Comparison of ENCODE assay signal across 14 cellular contexts in the genomic region with DNA sequence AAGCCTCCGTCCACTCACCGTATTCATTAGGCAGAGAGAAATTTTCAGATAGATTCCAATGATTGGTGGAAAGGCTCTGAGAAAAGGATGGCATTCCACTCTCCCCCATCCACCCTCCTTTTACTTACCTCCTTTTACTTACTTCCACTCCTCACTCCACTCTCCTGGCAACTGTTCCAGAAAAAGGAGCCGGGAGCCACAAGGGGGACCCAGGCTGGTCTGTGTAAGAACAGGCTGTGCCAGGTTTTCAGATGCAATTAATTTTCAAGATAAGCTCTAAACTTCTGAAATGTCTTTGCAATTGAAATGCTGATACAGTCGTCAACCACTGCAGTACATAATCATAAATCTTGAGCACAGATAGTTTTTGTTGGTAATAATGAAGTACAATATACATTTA.
A peak's percentile ranks its signal among the peaks of the same experiment; 100 is the strongest.
DNase-seq lines count a peak whose midpoint lies in the region; FAIRE-seq and TF ChIP-seq lines count a peak whose summit lies in the region.
"Had no signal": no experiment of that assay in that cellular context is flagged by ENCODE, and none has a peak within 500 bp of the region (broad histone marks: within the 10 kb centered on the region; RNA-seq: fewer than 3 reads in every experiment).

No MANE protein-coding gene starts in this region.

- H3K4me3 Mint-ChIP-seq in chondrocyte (ENCODE audit: unreplicated experiment) (no peak overlapping the region), neural progenitor cell (no peak overlapping the region)
- H3K4me3 Mint-ChIP-seq: activated naive CD8-positive, alpha-beta T cell treated with anti-CD3 and anti-CD28 coated beads for 36 hours had no signal

- H3K36me3 Mint-ChIP-seq in chondrocyte (ENCODE audit: low read depth) (peaks cover under 1% of the 10 kb centered on the region), neural progenitor cell (no peaks in the 10 kb centered on the region)
- H3K36me3 Mint-ChIP-seq: activated naive CD8-positive, alpha-beta T cell treated with anti-CD3 and anti-CD28 coated beads for 36 hours had no signal

- no peaks in the 10 kb centered on the region for H3K9me3 ChIP-seq in neural progenitor cell (ENCODE audit: low read depth)

- H3K4me2 ChIP-seq in neural progenitor cell, result no peak overlapping the region

- peak; percentile 23 for TF ChIP-seq CTCF in chondrocyte (IDR thresholded peaks at IDR 0.05)
- peak; percentile 41 for TF ChIP-seq CTCF in neural progenitor cell (IDR thresholded peaks at IDR 0.05)
- no peak for TF ChIP-seq CTCF in D721Med (IDR thresholded peaks at IDR 0.05; ENCODE audit: insufficient read depth, missing control alignments)

- H3K36me3 ChIP-seq in neural progenitor cell, result no peaks in the 10 kb centered on the region
- H3K36me3 ChIP-seq: stomach had no signal

- FAIRE-seq in H54 (lab: Jason Lieb, UNC) (no peak), D721Med (lab: Jason Lieb, UNC) (no peak)
- FAIRE-seq: colon had no signal

- TF ChIP-seq POLR2A in H54 (IDR thresholded peaks at IDR 0.05; ENCODE audit: low read depth, low read length), result no peak

- H4K20me1 ChIP-seq in neural progenitor cell (ENCODE audit: low read depth), result no peaks in the 10 kb centered on the region

- H3K27ac Mint-ChIP-seq in chondrocyte (ENCODE audit: unreplicated experiment), result no peak overlapping the region
- H3K27ac Mint-ChIP-seq in neural progenitor cell, result no peak overlapping the region
- H3K27ac Mint-ChIP-seq: activated naive CD8-positive, alpha-beta T cell treated with anti-CD3 and anti-CD28 coated beads for 36 hours had no signal

- H3K4me1 ChIP-seq in neural progenitor cell, result no peaks in the 10 kb centered on the region
- H3K4me1 ChIP-seq: stomach had no signal

- H3K9me3 Mint-ChIP-seq in chondrocyte (ENCODE audit: low read depth), result peaks cover 3% of the 10 kb centered on the region
- H3K9me3 Mint-ChIP-seq in neural progenitor cell, result no peaks in the 10 kb centered on the region
- H3K9me3 Mint-ChIP-seq: activated naive CD8-positive, alpha-beta T cell treated with anti-CD3 and anti-CD28 coated beads for 36 hours had no signal

- no peaks in the 10 kb centered on the region for H3F3A ChIP-seq in neural progenitor cell (ENCODE audit: low read depth)

- H3K79me2 ChIP-seq in neural progenitor cell (ENCODE audit: low read depth), result no peaks in the 10 kb centered on the region

- no peak overlapping the region for H3K9ac ChIP-seq in neural progenitor cell

- peak overlapping the region; percentile 50 for H2AFZ ChIP-seq in neural progenitor cell (replicated peaks)

- DNase-seq in DMS53 (lab: John Stamatoyannopoulos, UW), result peak; percentile 19
- DNase-seq in DMS53 treated with DMSO at 0.1 percent for 48 hours (lab: John Stamatoyannopoulos, UW; ENCODE audit: unreplicated experiment), result no peak
- peak; percentile 12 for DNase-seq in HuH-7 (ENCODE audit: low spot score)
- DNase-seq in chondrocyte (ENCODE audit: low spot score), result no peak
- peak; percentile 32 for DNase-seq in neural progenitor cell (ENCODE audit: low spot score)
- DNase-seq in H54 (ENCODE audit: insufficient read length, low spot score), result no peak
- no peak for DNase-seq in D721Med (ENCODE audit: insufficient read length, low spot score)
- no peak for DNase-seq in activated CD4-positive, CD25-positive, alpha-beta regulatory T cell treated with anti-CD3 and anti-CD28 coated beads, Interleukin-2, amount 50 U/mL, for 72 hours
- DNase-seq: 8988T; activated naive CD8-positive, alpha-beta T cell treated with anti-CD3 and anti-CD28 coated beads for 36 hours; mammary epithelial cell; nucleus accumbens; stomach had no signal

- H3K4me3 ChIP-seq in neural progenitor cell, result no peak overlapping the region
- H3K4me3 ChIP-seq: stomach had no signal

- no peaks in the 10 kb centered on the region for H3K27me3 ChIP-seq in neural progenitor cell
- H3K27me3 ChIP-seq: stomach had no signal

- H3K27me3 Mint-ChIP-seq in chondrocyte (ENCODE audit: low read depth) (peaks cover 14% of the 10 kb centered on the region), neural progenitor cell (ENCODE audit: insufficient read depth, low read depth) (peaks cover 4% of the 10 kb centered on the region)

- H3K27ac ChIP-seq in neural progenitor cell, result no peak overlapping the region
- H3K27ac ChIP-seq: stomach had no signal

- peaks cover 3% of the 10 kb centered on the region for H3K4me1 Mint-ChIP-seq in chondrocyte (ENCODE audit: low read depth)
- H3K4me1 Mint-ChIP-seq in neural progenitor cell, result no peaks in the 10 kb centered on the region

Comparison
In these comparisons a context has a peak if more than half of its experiments do, and no peak if none do; other contexts are left out.
1. DNase-seq: peak in DMS53 (single experiment), HuH-7 (single experiment) and neural progenitor cell (single experiment); none in DMS53 treated with DMSO at 0.1 percent for 48 hours (single experiment), chondrocyte (single experiment), H54 (single experiment), D721Med (single experiment) and activated CD4-positive, CD25-positive, alpha-beta regulatory T cell treated with anti-CD3 and anti-CD28 coated beads, Interleukin-2, amount 50 U/mL, for 72 hours (single experiment).